21 cellular contexts compared by ENCODE assay signal in the genomic region with DNA sequence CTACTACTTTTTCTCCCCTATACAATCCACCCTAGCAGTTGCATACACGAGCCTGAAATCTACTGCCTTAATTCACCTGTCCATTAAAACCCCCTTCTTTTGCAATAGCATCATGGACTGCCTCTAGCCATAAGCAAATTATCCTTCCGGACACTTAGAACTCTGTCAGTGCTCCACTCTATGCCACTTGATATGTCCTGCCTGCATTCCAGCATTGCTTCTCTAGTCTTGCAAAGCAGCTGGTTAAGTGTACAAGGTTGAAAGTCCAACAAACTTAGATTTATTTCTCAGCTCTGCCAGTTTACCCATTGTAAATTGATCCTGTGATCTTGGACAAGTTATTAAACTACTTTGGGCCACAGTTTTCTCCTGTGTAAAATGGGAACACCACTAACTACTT.
"Had no signal": no experiment of that assay in that cellular context is flagged by ENCODE, and none has a peak within 500 bp of the region (broad histone marks: within the 10 kb centered on the region; RNA-seq: fewer than 3 reads in every experiment).

No MANE protein-coding gene starts in this region.

- ATAC-seq: activated naive CD8-positive, alpha-beta T cell treated with anti-CD3 and anti-CD28 coated beads, Interleukin-2, amount 50 U/mL, for 24 hours; body of pancreas; stimulated activated naive CD8-positive, alpha-beta T cell treated with anti-CD3 and anti-CD28 coated beads, Interleukin-15, Interleukin-2, amounts not matched to agents 100 U/mL and 50 U/mL, for 24 hours had no signal

- H3K27me3 ChIP-seq: body of pancreas, esophagus muscularis mucosa, gastrocnemius medialis, neural progenitor cell had no signal

- H2AFZ ChIP-seq: neural progenitor cell had no signal

- H3K4me1 ChIP-seq: esophagus muscularis mucosa, gastrocnemius medialis had no signal

- H3K4me2 ChIP-seq: neural progenitor cell had no signal

- H3K4me1 Mint-ChIP-seq: activated CD4-positive, alpha-beta memory T cell treated with anti-CD3 and anti-CD28 coated beads, Interleukin-2, amount 10 ng/mL, durations not matched to agents 7 days and 5 days; activated CD4-positive, alpha-beta T cell treated with anti-CD3 and anti-CD28 coated beads, Interleukin-2, amount 10 ng/mL, durations not matched to agents 24 days and 14 days; activated naive CD8-positive, alpha-beta T cell treated with anti-CD3 and anti-CD28 coated beads, Interleukin-2, amount 50 U/mL, for 24 hours; naive B cell had no signal

- H3K4me3 ChIP-seq: body of pancreas, esophagus muscularis mucosa, gastrocnemius medialis, neural progenitor cell, SK-N-MC had no signal

- H3K36me3 ChIP-seq: esophagus muscularis mucosa, gastrocnemius medialis, neural progenitor cell had no signal

- H3K27ac Mint-ChIP-seq: activated CD4-positive, alpha-beta memory T cell treated with anti-CD3 and anti-CD28 coated beads, Interleukin-2, amount 10 ng/mL, durations not matched to agents 7 days and 5 days; activated CD4-positive, alpha-beta T cell treated with anti-CD3 and anti-CD28 coated beads, Interleukin-2, amount 10 ng/mL, durations not matched to agents 24 days and 14 days; activated naive CD8-positive, alpha-beta T cell treated with anti-CD3 and anti-CD28 coated beads, Interleukin-2, amount 50 U/mL, for 24 hours; activated T-helper 1 cell treated with anti-CD3 and anti-CD28 coated beads, Interleukin-12 subunit alpha, Interleukin-12 subunit beta, Interleukin-2, Interleukin-4 antibody, amounts not matched to agents 30 ng/mL and 10 ng/mL and 1 ng/mL, durations not matched to agents 14 hours and 24 hours and 36 hours; naive B cell; neural progenitor cell had no signal

- H3K36me3 Mint-ChIP-seq: naive B cell had no signal

- H3K4me3 Mint-ChIP-seq: activated CD4-positive, alpha-beta memory T cell treated with anti-CD3 and anti-CD28 coated beads, Interleukin-2, amount 10 ng/mL, durations not matched to agents 7 days and 5 days; activated CD4-positive, alpha-beta T cell treated with anti-CD3 and anti-CD28 coated beads, Interleukin-2, amount 10 ng/mL, durations not matched to agents 24 days and 14 days; activated naive CD8-positive, alpha-beta T cell treated with anti-CD3 and anti-CD28 coated beads, Interleukin-2, amount 50 U/mL, for 24 hours; activated T-helper 1 cell treated with anti-CD3 and anti-CD28 coated beads, Interleukin-12 subunit alpha, Interleukin-12 subunit beta, Interleukin-2, Interleukin-4 antibody, amounts not matched to agents 30 ng/mL and 10 ng/mL and 1 ng/mL, durations not matched to agents 14 hours and 24 hours and 36 hours; naive B cell; neural progenitor cell had no signal

- H3K27ac ChIP-seq: esophagus muscularis mucosa, gastrocnemius medialis, neural progenitor cell, SK-N-MC had no signal

- DNase-seq: activated CD4-positive, alpha-beta memory T cell treated with anti-CD3 and anti-CD28 coated beads, Interleukin-2, amount 10 ng/mL, durations not matched to agents 7 days and 5 days; activated CD4-positive, alpha-beta T cell treated with anti-CD3 and anti-CD28 coated beads, Interleukin-2, amount 10 ng/mL, durations not matched to agents 24 days and 14 days; activated gamma-delta T cell; activated naive CD4-positive, alpha-beta T cell treated with anti-CD3 and anti-CD28 coated beads, Interleukin-2, amount 50 U/mL, for 16 hours; activated naive CD8-positive, alpha-beta T cell treated with anti-CD3 and anti-CD28 coated beads, Interleukin-2, amount 50 U/mL, for 24 hours; activated T-cell treated with anti-CD3 and anti-CD28 coated beads for 4 hours; body of pancreas; central memory CD4-positive, alpha-beta T cell; gastrocnemius medialis; islet precursor cell; left cardiac atrium; naive B cell; posterior cingulate gyrus; retina; stimulated activated CD4-positive, alpha-beta T cell treated with anti-CD3 and anti-CD28 coated beads, Interleukin-12 subunit alpha, Interleukin-12 subunit beta, amount 100 ng/mL, for 4 hours; stimulated activated CD4-positive, alpha-beta T cell treated with anti-CD3 and anti-CD28 coated beads, Interleukin-4, amount 100 ng/mL, for 4 hours; stimulated activated naive CD8-positive, alpha-beta T cell treated with anti-CD3 and anti-CD28 coated beads, Interleukin-15, Interleukin-2, amounts not matched to agents 100 U/mL and 50 U/mL, for 24 hours had no signal

- H3K9me3 ChIP-seq: body of pancreas, esophagus muscularis mucosa, gastrocnemius medialis had no signal

- H3K9me3 Mint-ChIP-seq: activated CD4-positive, alpha-beta memory T cell treated with anti-CD3 and anti-CD28 coated beads, Interleukin-2, amount 10 ng/mL, durations not matched to agents 7 days and 5 days; activated CD4-positive, alpha-beta T cell treated with anti-CD3 and anti-CD28 coated beads, Interleukin-2, amount 10 ng/mL, durations not matched to agents 24 days and 14 days; activated naive CD8-positive, alpha-beta T cell treated with anti-CD3 and anti-CD28 coated beads, Interleukin-2, amount 50 U/mL, for 24 hours; activated T-helper 1 cell treated with anti-CD3 and anti-CD28 coated beads, Interleukin-12 subunit alpha, Interleukin-12 subunit beta, Interleukin-2, Interleukin-4 antibody, amounts not matched to agents 30 ng/mL and 10 ng/mL and 1 ng/mL, durations not matched to agents 14 hours and 24 hours and 36 hours; naive B cell; neural progenitor cell had no signal
